Comparison of ENCODE assay signal across 23 cellular contexts in the genomic region with DNA sequence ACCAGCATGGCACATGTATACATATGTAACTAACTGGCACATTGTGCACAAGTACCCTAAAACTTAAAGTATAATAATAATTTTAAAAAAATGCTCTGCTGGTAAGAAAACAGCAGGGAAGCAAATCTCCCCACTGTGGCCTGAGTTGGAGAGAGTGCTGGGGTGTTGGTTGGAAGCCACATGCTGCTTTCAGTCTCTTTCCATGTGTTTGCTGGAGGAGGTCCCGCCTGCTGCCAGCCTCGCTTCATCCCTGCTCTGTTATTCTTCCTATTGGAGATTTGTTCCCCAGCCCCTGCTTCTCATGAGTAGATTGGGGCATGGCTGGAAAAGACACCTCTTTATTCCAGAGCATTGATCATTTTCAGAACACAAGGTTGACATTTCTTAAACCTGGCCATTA.
"Had no signal": no experiment of that assay in that cellular context is flagged by ENCODE, and none has a peak within 500 bp of the region (broad histone marks: within the 10 kb centered on the region; RNA-seq: fewer than 3 reads in every experiment).

No MANE protein-coding gene starts in this region.

- H3K27ac ChIP-seq: colonic mucosa, epithelial cell of prostate, foreskin keratinocyte, heart left ventricle, hepatocyte, neutrophil, parathyroid adenoma, sigmoid colon, stomach, tibial nerve had no signal

- H3K4me1 ChIP-seq: colonic mucosa, foreskin keratinocyte, parathyroid adenoma, stomach had no signal

- H3K9ac ChIP-seq: parathyroid adenoma had no signal

- DNase-seq: colonic mucosa; effector CD4-positive, alpha-beta T cell; endodermal cell; foreskin keratinocyte; kidney; mesenchymal stem cell; mucosa of descending colon; naive B cell; sigmoid colon; stimulated activated CD4-positive, alpha-beta T cell treated with anti-CD3 and anti-CD28 coated beads, Interleukin-2, amount 100 ng/mL, for 24 hours; stimulated activated CD4-positive, alpha-beta T cell treated with anti-CD3 and anti-CD28 coated beads, Interleukin-4, amount 100 ng/mL, for 24 hours; stimulated activated naive CD4-positive, alpha-beta T cell treated with Interleukin-2 at 50 U/mL for 16 hours; stomach; substantia nigra; testis; upper lobe of left lung had no signal

- H3K36me3 ChIP-seq: colonic mucosa, gastroesophageal sphincter, heart left ventricle, neutrophil, sigmoid colon, stomach, tibial nerve, upper lobe of left lung had no signal

- H3K9me3 ChIP-seq: colonic mucosa, gastroesophageal sphincter, heart left ventricle, mucosa of descending colon, neutrophil, sigmoid colon, stomach, testis, tibial nerve, upper lobe of left lung had no signal

- H3K4me3 ChIP-seq: colonic mucosa, gastroesophageal sphincter, heart left ventricle, hepatocyte, mucosa of descending colon, sigmoid colon, stomach, testis, tibial nerve, upper lobe of left lung had no signal

- H3K27me3 ChIP-seq: colonic mucosa, foreskin keratinocyte, heart left ventricle, hepatocyte, neutrophil, sigmoid colon, testis, tibial nerve, upper lobe of left lung had no signal
